1 cellular context compared by ENCODE assay signal in genomic region chr4:147782087-147782781, GRCh38.
TF ChIP-seq lines count a peak whose summit lies in the region.

No MANE protein-coding gene starts in this region.

TF ChIP-seq in GM23338, 12 proteins besides CTCF, POLR2A, EP300 and RAD21 (continued from another document):
- TF ChIP-seq, protein P1, sequence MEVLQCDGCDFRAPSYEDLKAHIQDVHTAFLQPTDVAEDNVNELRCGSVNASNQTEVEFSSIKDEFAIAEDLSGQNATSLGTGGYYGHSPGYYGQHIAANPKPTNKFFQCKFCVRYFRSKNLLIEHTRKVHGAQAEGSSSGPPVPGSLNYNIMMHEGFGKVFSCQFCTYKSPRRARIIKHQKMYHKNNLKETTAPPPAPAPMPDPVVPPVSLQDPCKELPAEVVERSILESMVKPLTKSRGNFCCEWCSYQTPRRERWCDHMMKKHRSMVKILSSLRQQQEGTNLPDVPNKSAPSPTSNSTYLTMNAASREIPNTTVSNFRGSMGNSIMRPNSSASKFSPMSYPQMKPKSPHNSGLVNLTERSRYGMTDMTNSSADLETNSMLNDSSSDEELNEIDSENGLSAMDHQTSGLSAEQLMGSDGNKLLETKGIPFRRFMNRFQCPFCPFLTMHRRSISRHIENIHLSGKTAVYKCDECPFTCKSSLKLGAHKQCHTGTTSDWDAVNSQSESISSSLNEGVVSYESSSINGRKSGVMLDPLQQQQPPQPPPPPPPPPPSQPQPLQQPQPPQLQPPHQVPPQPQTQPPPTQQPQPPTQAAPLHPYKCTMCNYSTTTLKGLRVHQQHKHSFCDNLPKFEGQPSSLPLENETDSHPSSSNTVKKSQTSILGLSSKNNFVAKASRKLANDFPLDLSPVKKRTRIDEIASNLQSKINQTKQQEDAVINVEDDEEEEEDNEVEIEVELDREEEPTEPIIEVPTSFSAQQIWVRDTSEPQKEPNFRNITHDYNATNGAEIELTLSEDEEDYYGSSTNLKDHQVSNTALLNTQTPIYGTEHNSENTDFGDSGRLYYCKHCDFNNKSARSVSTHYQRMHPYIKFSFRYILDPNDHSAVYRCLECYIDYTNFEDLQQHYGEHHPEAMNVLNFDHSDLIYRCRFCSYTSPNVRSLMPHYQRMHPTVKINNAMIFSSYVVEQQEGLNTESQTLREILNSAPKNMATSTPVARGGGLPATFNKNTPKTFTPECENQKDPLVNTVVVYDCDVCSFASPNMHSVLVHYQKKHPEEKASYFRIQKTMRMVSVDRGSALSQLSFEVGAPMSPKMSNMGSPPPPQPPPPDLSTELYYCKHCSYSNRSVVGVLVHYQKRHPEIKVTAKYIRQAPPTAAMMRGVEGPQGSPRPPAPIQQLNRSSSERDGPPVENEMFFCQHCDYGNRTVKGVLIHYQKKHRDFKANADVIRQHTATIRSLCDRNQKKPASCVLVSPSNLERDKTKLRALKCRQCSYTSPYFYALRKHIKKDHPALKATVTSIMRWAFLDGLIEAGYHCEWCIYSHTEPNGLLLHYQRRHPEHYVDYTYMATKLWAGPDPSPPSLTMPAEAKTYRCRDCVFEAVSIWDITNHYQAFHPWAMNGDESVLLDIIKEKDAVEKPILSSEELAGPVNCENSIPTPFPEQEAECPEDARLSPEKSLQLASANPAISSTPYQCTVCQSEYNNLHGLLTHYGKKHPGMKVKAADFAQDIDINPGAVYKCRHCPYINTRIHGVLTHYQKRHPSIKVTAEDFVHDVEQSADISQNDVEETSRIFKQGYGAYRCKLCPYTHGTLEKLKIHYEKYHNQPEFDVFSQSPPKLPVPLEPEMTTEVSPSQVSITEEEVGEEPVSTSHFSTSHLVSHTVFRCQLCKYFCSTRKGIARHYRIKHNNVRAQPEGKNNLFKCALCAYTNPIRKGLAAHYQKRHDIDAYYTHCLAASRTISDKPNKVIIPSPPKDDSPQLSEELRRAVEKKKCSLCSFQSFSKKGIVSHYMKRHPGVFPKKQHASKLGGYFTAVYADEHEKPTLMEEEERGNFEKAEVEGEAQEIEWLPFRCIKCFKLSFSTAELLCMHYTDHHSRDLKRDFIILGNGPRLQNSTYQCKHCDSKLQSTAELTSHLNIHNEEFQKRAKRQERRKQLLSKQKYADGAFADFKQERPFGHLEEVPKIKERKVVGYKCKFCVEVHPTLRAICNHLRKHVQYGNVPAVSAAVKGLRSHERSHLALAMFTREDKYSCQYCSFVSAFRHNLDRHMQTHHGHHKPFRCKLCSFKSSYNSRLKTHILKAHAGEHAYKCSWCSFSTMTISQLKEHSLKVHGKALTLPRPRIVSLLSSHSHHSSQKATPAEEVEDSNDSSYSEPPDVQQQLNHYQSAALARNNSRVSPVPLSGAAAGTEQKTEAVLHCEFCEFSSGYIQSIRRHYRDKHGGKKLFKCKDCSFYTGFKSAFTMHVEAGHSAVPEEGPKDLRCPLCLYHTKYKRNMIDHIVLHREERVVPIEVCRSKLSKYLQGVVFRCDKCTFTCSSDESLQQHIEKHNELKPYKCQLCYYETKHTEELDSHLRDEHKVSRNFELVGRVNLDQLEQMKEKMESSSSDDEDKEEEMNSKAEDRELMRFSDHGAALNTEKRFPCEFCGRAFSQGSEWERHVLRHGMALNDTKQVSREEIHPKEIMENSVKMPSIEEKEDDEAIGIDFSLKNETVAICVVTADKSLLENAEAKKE (CRISPR knock-in tag; IDR thresholded peaks at IDR 0.05): no peak
- TF ChIP-seq ZNF331 (CRISPR knock-in tag; IDR thresholded peaks at IDR 0.05; ENCODE audit: low read depth): no peak
- TF ChIP-seq EZH2phosphoT487 (IDR thresholded peaks at IDR 0.05; ENCODE audit: unreplicated experiment): no peak
